ENCODE assay signal across 10 cellular contexts in genomic region chr4:2813446-2814405, GRCh38. TPM values are rescaled to one million over a fixed set of nuclear protein-coding genes. Genes with fewer than 3 reads are reported as not detected.
DNase-seq lines count a peak whose midpoint lies in the region; ATAC-seq, FAIRE-seq and TF ChIP-seq lines count a peak whose summit lies in the region.
"Had no signal": no experiment of that assay in that cellular context is flagged by ENCODE, and none has a peak within 500 bp of the region (broad histone marks: within the 10 kb centered on the region; RNA-seq: fewer than 3 reads in every experiment).

No MANE protein-coding gene starts in this region.

- no peak for TF ChIP-seq POLR2A in GM12892 (IDR thresholded peaks at IDR 0.05; ENCODE audit: low read depth, low read length)
- no peak for TF ChIP-seq POLR2A in Peyer's patch (IDR thresholded peaks at IDR 0.05)

- H3K4me1 ChIP-seq in Peyer's patch (peaks cover 4 to 62% (median 36%) of the 10 kb centered on the region in 4 donors), small intestine (ENCODE audit: control insufficient read depth in 2 of 2, insufficient read depth in 1 of 2, low read depth in 1 of 2, low read length in 1 of 2) (peaks cover 2 to 7% of the 10 kb centered on the region in 2 donors), endodermal cell (ENCODE audit: control insufficient read depth, insufficient read depth, low read length) (no peaks in the 10 kb centered on the region)

- H3K27ac ChIP-seq in Peyer's patch (peak overlapping the region; percentile 77 to 90 (median 88)), small intestine (ENCODE audit: low read depth in 1 of 2, low read length in 1 of 2) (peak overlapping the region; percentile 21 to 82), endodermal cell (ENCODE audit: low read depth, low read length) (no peak overlapping the region)

- no peaks in the 10 kb centered on the region for H3K36me3 Mint-ChIP-seq in endodermal cell (ENCODE audit: low read depth)

- H3K9ac ChIP-seq in endodermal cell (ENCODE audit: extremely low read depth, low read length, poor library complexity, severe bottlenecking), result no peak overlapping the region
- H3K9ac ChIP-seq: SK-N-SH had no signal

- peak; percentile 2 for ATAC-seq in esophagus mucosa

- no peaks in the 10 kb centered on the region for H3K27me3 ChIP-seq in Peyer's patch
- no peaks in the 10 kb centered on the region for H3K27me3 ChIP-seq in small intestine (ENCODE audit: control insufficient read depth in 2 of 2, insufficient read depth in 2 of 2, low read length in 2 of 2)
- H3K27me3 ChIP-seq in endodermal cell (ENCODE audit: control insufficient read depth, insufficient read depth, low read length, poor library complexity, severe bottlenecking), result no peaks in the 10 kb centered on the region
- H3K27me3 ChIP-seq: pancreas had no signal

- no peaks in the 10 kb centered on the region for H3K9me3 ChIP-seq in Peyer's patch
- no peaks in the 10 kb centered on the region for H3K9me3 ChIP-seq in small intestine (ENCODE audit: control insufficient read depth, low read depth)
- H3K9me3 ChIP-seq in endodermal cell (ENCODE audit: control insufficient read depth, low read length), result no peaks in the 10 kb centered on the region
- H3K9me3 ChIP-seq: pancreas had no signal

- H3K9me3 Mint-ChIP-seq in endodermal cell, result peaks cover 5% of the 10 kb centered on the region

- no peaks in the 10 kb centered on the region for H3K36me3 ChIP-seq in Peyer's patch
- H3K36me3 ChIP-seq in small intestine (ENCODE audit: control insufficient read depth in 2 of 2, insufficient read depth in 2 of 2, low read length in 2 of 2), result no peaks in the 10 kb centered on the region
- H3K36me3 ChIP-seq in endodermal cell (ENCODE audit: control insufficient read depth, insufficient read depth, low read length), result no peaks in the 10 kb centered on the region
- H3K36me3 ChIP-seq: pancreas had no signal

- peak overlapping the region; percentile 42 to 58 (median 54) for H3K4me3 ChIP-seq in Peyer's patch
- H3K4me3 ChIP-seq in small intestine (ENCODE audit: low read depth in 1 of 2, low read length in 2 of 2), result peak overlapping the region in 1 of 2 donors; percentile 53
- no peak overlapping the region for H3K4me3 ChIP-seq in endodermal cell (ENCODE audit: low read length)

- TF ChIP-seq CTCF in Peyer's patch (IDR thresholded peaks at IDR 0.05), result no peak
- no peak for TF ChIP-seq CTCF in endodermal cell (conservative IDR thresholded peaks at IDR 0.05)

- no peak for DNase-seq in GM12892 (ENCODE audit: insufficient read length)
- peak in 1 of 3 donors; percentile 68 for DNase-seq in Peyer's patch
- DNase-seq in small intestine, result no peak
- DNase-seq in stimulated activated CD4-positive, alpha-beta T cell treated with anti-CD3 and anti-CD28 coated beads, Interleukin-4, amount 100 ng/mL, for 4 hours, result no peak
- DNase-seq in NCI-H69 (lab: John Stamatoyannopoulos, UW), result no peak
- DNase-seq in endodermal cell, result no peak
- DNase-seq: NCI-H146, SK-N-SH had no signal

- H3K4me1 Mint-ChIP-seq in endodermal cell, result no peaks in the 10 kb centered on the region

- H3K27me3 Mint-ChIP-seq in endodermal cell (ENCODE audit: insufficient read depth), result peaks cover 7% of the 10 kb centered on the region

- peak; percentile 89 for FAIRE-seq in GM12892 (lab: Jason Lieb, UNC)
- FAIRE-seq in small intestine (lab: Jason Lieb, UNC), result no peak
- FAIRE-seq: pancreas had no signal

- H3K27ac Mint-ChIP-seq in endodermal cell, result no peak overlapping the region

- H3K4me3 Mint-ChIP-seq in endodermal cell, result no peak overlapping the region

- 65 to 83% (median 74%) methylated on average over 17 of the region's 17 CpGs for WGBS in small intestine, 3 donors
- 92 to 94% methylated on average over 13 to 17 of the region's 17 CpGs for WGBS in endodermal cell (ENCODE audit: insufficient coverage in 1 of 2, insufficient read length in 1 of 2), 2 experiments

RNA-seq across cellular contexts. Expression of gene SH3BP2, which starts 20.8 kb away (rescaled TPM):
- polyA plus RNA-seq in GM12892 (2012; ENCODE audit: missing spikeins), result 27.8 TPM
- total RNA-seq in Peyer's patch (100 to 1,000 TPM in 2 of 4 donors, 10 to 100 TPM in 2; 54.8 to 208 (median 102) TPM), esophagus mucosa (32.6 TPM), endodermal cell (10 to 100 TPM; 40.5 to 43.8 TPM)
- polyA plus RNA-seq in small intestine, result 10 to 100 TPM in 2 of 3 donors, 1 to 10 TPM in 1; 8.9 to 33.7 (median 13.4) TPM
- polyA plus RNA-seq in endodermal cell (2013, experiment 1 of 2), result 28.2 TPM
- polyA plus RNA-seq in endodermal cell (2013, experiment 2 of 2), result 21.3 TPM

RNA-seq across cellular contexts. Expression of gene ADD1, which starts 29.9 kb away (rescaled TPM):
- polyA plus RNA-seq in GM12892 (2012; ENCODE audit: missing spikeins), result 77.1 TPM
- total RNA-seq in Peyer's patch (100 to 1,000 TPM; 290 to 470 (median 372) TPM), esophagus mucosa (133 TPM), endodermal cell (100 to 1,000 TPM; 231 to 257 TPM)
- 100 to 1,000 TPM; 158 to 262 (median 180) TPM for polyA plus RNA-seq in small intestine
- polyA plus RNA-seq in endodermal cell (2013, experiment 1 of 2), result 244 TPM
- polyA plus RNA-seq in endodermal cell (2013, experiment 2 of 2), result 230 TPM

RNA-seq across cellular contexts. Expression of gene TNIP2, which starts 57.6 kb away (rescaled TPM):
- 35.5 TPM for polyA plus RNA-seq in GM12892 (2012; ENCODE audit: missing spikeins)
- total RNA-seq in Peyer's patch, result 100 to 1,000 TPM; 135 to 255 (median 145) TPM
- total RNA-seq in esophagus mucosa, result 25.1 TPM
- polyA plus RNA-seq in small intestine, result 100 to 1,000 TPM in 1 of 3 donors, 10 to 100 TPM in 2; 50.8 to 109 (median 69.7) TPM
- total RNA-seq in endodermal cell, result 10 to 100 TPM; 33.1 to 36.5 TPM
- polyA plus RNA-seq in endodermal cell (2013, experiment 1 of 2), result 23.3 TPM
- 22.1 TPM for polyA plus RNA-seq in endodermal cell (2013, experiment 2 of 2)
